ENCODE assay signal across 23 cellular contexts in genomic region chr19:3196064-3196932, GRCh38. TPM values are rescaled to one million over a fixed set of nuclear protein-coding genes. Genes with fewer than 3 reads are reported as not detected.
DNase-seq lines count a peak whose midpoint lies in the region; ATAC-seq and TF ChIP-seq lines count a peak whose summit lies in the region.
"Had no signal": no experiment of that assay in that cellular context is flagged by ENCODE, and none has a peak within 500 bp of the region (broad histone marks: within the 10 kb centered on the region; RNA-seq: fewer than 3 reads in every experiment).

No MANE protein-coding gene starts in this region.

- no peak for ATAC-seq in HG02610 (IDR thresholded peaks at IDR 0.05; ENCODE audit: unreplicated experiment)
- ATAC-seq: Right ventricle myocardium inferior, T-helper 17 cell had no signal

- H3K4me3 ChIP-seq in NT2/D1 (ENCODE audit: insufficient read length, low read depth): no peak overlapping the region
- H3K4me3 ChIP-seq: BLaER1 treated with 17β-estradiol and CSF1 and Interleukin-3, amounts not matched to agents 10 nM and 100 nM; GM23248; SJSA1 had no signal

- H3K4me1 ChIP-seq in NT2/D1 (ENCODE audit: insufficient read depth, insufficient read length): peaks cover 10% of the 10 kb centered on the region

- peaks cover 84% of the 10 kb centered on the region for H3K36me3 ChIP-seq in NT2/D1 (ENCODE audit: insufficient read depth, insufficient read length, low read length)

- no peak overlapping the region for H3K4me3 Mint-ChIP-seq in chondrocyte (ENCODE audit: unreplicated experiment)
- no peak overlapping the region for H3K4me3 Mint-ChIP-seq in T-helper 2 cell treated with Interferon-gamma antibody and Interleukin-4, amounts not matched to agents 5 μg/mL and 100 μg/mL, for 36 hours
- H3K4me3 Mint-ChIP-seq: CD4-positive, alpha-beta memory T cell; H9; T-helper 17 cell had no signal

- H3K36me3 Mint-ChIP-seq in chondrocyte (ENCODE audit: low read depth): peaks cover 6% of the 10 kb centered on the region
- H3K36me3 Mint-ChIP-seq in T-helper 2 cell treated with Interferon-gamma antibody and Interleukin-4, amounts not matched to agents 5 μg/mL and 100 μg/mL, for 36 hours (ENCODE audit: low read depth): peaks cover 11% of the 10 kb centered on the region

- no peak for TF ChIP-seq CTCF in chondrocyte (IDR thresholded peaks at IDR 0.05)

- peak overlapping the region; percentile 56 for H3K9ac ChIP-seq in NT2/D1 (ENCODE audit: insufficient read length, low read depth)
- H3K9ac ChIP-seq: BLaER1 treated with 17β-estradiol and CSF1 and Interleukin-3, amounts not matched to agents 10 nM and 100 nM; GM23248 had no signal

- H3K27ac Mint-ChIP-seq in chondrocyte (ENCODE audit: unreplicated experiment): no peak overlapping the region
- no peak overlapping the region for H3K27ac Mint-ChIP-seq in T-helper 2 cell treated with Interferon-gamma antibody and Interleukin-4, amounts not matched to agents 5 μg/mL and 100 μg/mL, for 36 hours
- H3K27ac Mint-ChIP-seq: T-helper 17 cell had no signal

- DNase-seq in NCI-H1092 treated with DMSO at 0.1 percent for 48 hours (lab: John Stamatoyannopoulos, UW) (peak; percentile 12), NCI-H1092 (lab: John Stamatoyannopoulos, UW) (no peak), DMS 273 treated with DMSO at 0.1 percent for 48 hours (lab: John Stamatoyannopoulos, UW) (peak; percentile 63), NT2/D1 (ENCODE audit: low read depth, low spot score) (no peak), chondrocyte (ENCODE audit: low spot score) (peak; percentile 88)
- DNase-seq in activated CD4-positive, alpha-beta T cell treated with anti-CD3 and anti-CD28 coated beads, Interleukin-2, amount 50 U/mL, for 48 hours: no peak
- no peak for DNase-seq in T-helper 2 cell treated with Interferon-gamma antibody and Interleukin-4, amounts not matched to agents 5 μg/mL and 100 μg/mL, for 36 hours (ENCODE audit: low spot score)
- DNase-seq: ACHN; CD4-positive, alpha-beta memory T cell; DMS79; GM23248; H9; IMR-90; NCI-H1694; NCI-H510A; NCI-H82; OCI-M1; T-helper 17 cell had no signal

- H3K9me3 ChIP-seq in NT2/D1 (ENCODE audit: insufficient read depth, low read length): no peaks in the 10 kb centered on the region
- H3K9me3 ChIP-seq: BLaER1 treated with 17β-estradiol and CSF1 and Interleukin-3, amounts not matched to agents 10 nM and 100 nM; SJSA1 had no signal

- no peaks in the 10 kb centered on the region for H3K27me3 Mint-ChIP-seq in chondrocyte (ENCODE audit: low read depth)
- H3K27me3 Mint-ChIP-seq in T-helper 2 cell treated with Interferon-gamma antibody and Interleukin-4, amounts not matched to agents 5 μg/mL and 100 μg/mL, for 36 hours (ENCODE audit: low read depth): no peaks in the 10 kb centered on the region
- H3K27me3 Mint-ChIP-seq: CD4-positive, alpha-beta memory T cell; T-helper 17 cell had no signal

- no peaks in the 10 kb centered on the region for H3K9me3 Mint-ChIP-seq in chondrocyte (ENCODE audit: low read depth)
- no peaks in the 10 kb centered on the region for H3K9me3 Mint-ChIP-seq in T-helper 2 cell treated with Interferon-gamma antibody and Interleukin-4, amounts not matched to agents 5 μg/mL and 100 μg/mL, for 36 hours
- H3K9me3 Mint-ChIP-seq: CD4-positive, alpha-beta memory T cell; H9 had no signal

- no peaks in the 10 kb centered on the region for H3K27me3 ChIP-seq in NT2/D1 (ENCODE audit: insufficient read depth, insufficient read length)
- H3K27me3 ChIP-seq: BLaER1 treated with 17β-estradiol and CSF1 and Interleukin-3, amounts not matched to agents 10 nM and 100 nM; SJSA1 had no signal

- H3K4me1 Mint-ChIP-seq in chondrocyte (ENCODE audit: low read depth): no peaks in the 10 kb centered on the region
- H3K4me1 Mint-ChIP-seq in T-helper 2 cell treated with Interferon-gamma antibody and Interleukin-4, amounts not matched to agents 5 μg/mL and 100 μg/mL, for 36 hours (ENCODE audit: low read depth): no peaks in the 10 kb centered on the region
- H3K4me1 Mint-ChIP-seq: H9, T-helper 17 cell had no signal

RNA-seq across cellular contexts. Expression of gene NCLN, which starts 10.6 kb away (rescaled TPM):
- 80.7 to 97.1 TPM (median 82.5 TPM) in 3 replicates for total RNA-seq in chondrocyte

RNA-seq across cellular contexts. Expression of gene S1PR4, which starts 17.7 kb away (rescaled TPM):
- not detected in 3 replicates for total RNA-seq in chondrocyte
- total RNA-seq: GM23248, H9, IMR-90, SJSA1 had no signal

RNA-seq across cellular contexts. Expression of gene CELF5, which starts 28.2 kb away (rescaled TPM):
- 0.22 to 0.31 TPM in 2 of 3 replicates, not detected in the other for total RNA-seq in chondrocyte
- total RNA-seq: HT1080, IMR-90, Right ventricle myocardium inferior, SJSA1 had no signal

Comparison
In these comparisons a context has a peak if more than half of its experiments do, and no peak if none do; other contexts are left out.
1. DNase-seq: peak in NCI-H1092 treated with DMSO at 0.1 percent for 48 hours (single experiment), DMS 273 treated with DMSO at 0.1 percent for 48 hours (single experiment) and chondrocyte (single experiment); none in NCI-H1092 (single experiment), NT2/D1 (single experiment), activated CD4-positive, alpha-beta T cell treated with anti-CD3 and anti-CD28 coated beads, Interleukin-2, amount 50 U/mL, for 48 hours (0 of 2) and T-helper 2 cell treated with Interferon-gamma antibody and Interleukin-4, amounts not matched to agents 5 μg/mL and 100 μg/mL, for 36 hours (single experiment).